ENCODE assay signal across 13 cellular contexts in the genomic region with DNA sequence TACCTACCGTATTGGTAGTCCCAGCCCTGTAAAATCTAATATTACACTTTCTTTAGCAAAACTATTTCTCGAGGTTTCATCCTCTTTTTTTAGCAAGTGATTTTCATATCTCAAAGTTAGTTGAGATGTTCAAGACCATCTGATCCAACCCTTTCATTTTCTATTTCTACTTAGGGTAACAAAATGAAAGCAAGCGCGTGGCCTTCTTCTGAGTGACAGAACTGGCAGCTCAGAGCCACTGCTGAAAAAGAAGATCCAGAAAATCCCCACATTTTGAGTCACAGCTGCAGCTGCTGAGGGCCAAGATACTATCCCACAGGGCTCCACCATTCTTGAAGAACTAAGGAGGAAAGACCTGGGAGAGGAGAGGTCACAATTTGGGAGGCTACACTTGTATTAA. TPM values are rescaled to one million over a fixed set of nuclear protein-coding genes. Genes with fewer than 3 reads are reported as not detected.
A peak's percentile ranks its signal among the peaks of the same experiment; 100 is the strongest.
DNase-seq lines count a peak whose midpoint lies in the region; ATAC-seq and TF ChIP-seq lines count a peak whose summit lies in the region.
"Had no signal": no experiment of that assay in that cellular context is flagged by ENCODE, and none has a peak within 500 bp of the region (broad histone marks: within the 10 kb centered on the region; RNA-seq: fewer than 3 reads in every experiment).

No MANE protein-coding gene starts in this region.

- H3K4me3 ChIP-seq in right lobe of liver (no peak overlapping the region), brain microvascular endothelial cell (ENCODE audit: low read depth, low read length) (no peak overlapping the region), PC-9 (no peak overlapping the region)
- H3K4me3 ChIP-seq: ascending aorta; BLaER1 treated with 17β-estradiol and CSF1 and Interleukin-3, amounts not matched to agents 10 nM and 100 nM; esophagus muscularis mucosa; left lung had no signal

- in situ Hi-C loops in brain microvascular endothelial cell (cut with HindIII; ENCODE audit: low pct_ligation_motif_present, low sequenced_read_pairs): no loop called here

- CTCF ChIA-PET in GM10248 (lab: Yijun Ruan, JAX) (interaction anchor here (1.1 to 2.5 kb wide), 4 partner anchors 12 to 30 kb away, joined by 3 to 7 read pairs (median 5); no protein-coding TSS in a partner anchor), PC-9 (lab: Charles Lee) (no interaction called here)

- TF ChIP-seq CTCF in GM10248 (IDR thresholded peaks at IDR 0.05; ENCODE audit: control extremely low read depth, extremely low read depth, low read depth, missing control alignments) (no peak), right lobe of liver (IDR thresholded peaks at IDR 0.05) (no peak), brain microvascular endothelial cell (IDR thresholded peaks at IDR 0.05; ENCODE audit: low read depth, low read length, missing control alignments) (no peak), PC-9 (conservative IDR thresholded peaks at IDR 0.05) (no peak)

- no peaks in the 10 kb centered on the region for H3K9me2 ChIP-seq in PC-9 (ENCODE audit: insufficient read depth)

- H3K79me2 ChIP-seq in PC-9 (ENCODE audit: low read depth): no peaks in the 10 kb centered on the region

- H4K20me1 ChIP-seq in PC-9 (ENCODE audit: insufficient read depth): no peaks in the 10 kb centered on the region

- no peak for TF ChIP-seq POLR2A in right lobe of liver (IDR thresholded peaks at IDR 0.05)

- BruUV-seq in PC-9 (replicated peaks; lab: Mats Ljungman, UMichigan): no TSS peak

- no peaks in the 10 kb centered on the region for H3K27me3 ChIP-seq in right lobe of liver
- H3K27me3 ChIP-seq in brain microvascular endothelial cell (replicated peaks): no peaks in the 10 kb centered on the region
- H3K27me3 ChIP-seq in PC-9 (ENCODE audit: insufficient read depth, low read depth): peaks cover 4% of the 10 kb centered on the region; the same call in 1 of the 2 replicates
- H3K27me3 ChIP-seq: ascending aorta, left lung had no signal

- ATAC-seq in GM19043 (IDR thresholded peaks at IDR 0.05; ENCODE audit: low read depth, unreplicated experiment) (peak; percentile 69), HG02759 (IDR thresholded peaks at IDR 0.05; ENCODE audit: unreplicated experiment) (peak; percentile 82), HG03558 (IDR thresholded peaks at IDR 0.05; ENCODE audit: extremely low read depth, unreplicated experiment) (peak; percentile 62), right lobe of liver (no peak)
- ATAC-seq: left lung had no signal

- WGBS in right lobe of liver (ENCODE audit: insufficient coverage, low coverage, low lambda C conversion rate, missing lambda C conversion rate): 63% methylated on average over 4 of the region's 4 CpGs

- H3F3A ChIP-seq in PC-9 (ENCODE audit: insufficient read depth, low read depth): no peaks in the 10 kb centered on the region

- H3K36me3 ChIP-seq in right lobe of liver: no peaks in the 10 kb centered on the region
- no peaks in the 10 kb centered on the region for H3K36me3 ChIP-seq in brain microvascular endothelial cell (replicated peaks)
- no peaks in the 10 kb centered on the region for H3K36me3 ChIP-seq in PC-9 (ENCODE audit: low read depth)
- H3K36me3 ChIP-seq: ascending aorta; BLaER1 treated with 17β-estradiol and CSF1 and Interleukin-3, amounts not matched to agents 10 nM and 100 nM; esophagus muscularis mucosa; left lung had no signal

- H3K4me1 ChIP-seq in right lobe of liver: no peaks in the 10 kb centered on the region
- H3K4me1 ChIP-seq in PC-9 (replicated peaks; ENCODE audit: insufficient read depth): no peaks in the 10 kb centered on the region
- H3K4me1 ChIP-seq: ascending aorta, esophagus muscularis mucosa had no signal

- no peak overlapping the region for H3K27ac ChIP-seq in right lobe of liver
- H3K27ac ChIP-seq in brain microvascular endothelial cell: no peak overlapping the region
- H3K27ac ChIP-seq in PC-9: no peak overlapping the region
- H3K27ac ChIP-seq: ascending aorta; BLaER1 treated with 17β-estradiol and CSF1 and Interleukin-3, amounts not matched to agents 10 nM and 100 nM; esophagus muscularis mucosa; left lung had no signal

- no peak overlapping the region for H3K4me2 ChIP-seq in PC-9
- H3K4me2 ChIP-seq: BLaER1 treated with 17β-estradiol and CSF1 and Interleukin-3, amounts not matched to agents 10 nM and 100 nM had no signal

- no peaks in the 10 kb centered on the region for H3K9me3 ChIP-seq in right lobe of liver
- no peaks in the 10 kb centered on the region for H3K9me3 ChIP-seq in PC-9 (ENCODE audit: insufficient read depth, low read depth)
- H3K9me3 ChIP-seq: ascending aorta; BLaER1 treated with 17β-estradiol and CSF1 and Interleukin-3, amounts not matched to agents 10 nM and 100 nM; esophagus muscularis mucosa; left lung had no signal

- DNase-seq in GM10248 (ENCODE audit: extremely low spot score) (peak; percentile 34), right lobe of liver (no peak), SW 1271 (lab: John Stamatoyannopoulos, UW) (no peak), brain microvascular endothelial cell (no peak), PC-9 (no peak)
- DNase-seq: left lung; stimulated activated naive CD4-positive, alpha-beta T cell treated with Interleukin-2 at 50 U/mL for 16 hours had no signal

- POLR2A ChIA-PET in GM10248 (lab: Yijun Ruan, JAX): no interaction called here
- POLR2A ChIA-PET in PC-9 (lab: Charles Lee; ENCODE audit: unreplicated experiment): no interaction called here

- no peak overlapping the region for H2AFZ ChIP-seq in PC-9

- intact Hi-C loops in right lobe of liver (cut with DNase I): no loop called here
- intact Hi-C loops in PC-9 (cut with micrococcal nuclease; ENCODE audit: unreplicated experiment): no loop called here

RNA-seq across cellular contexts. Expression of a gene that starts 24.8 kb away (rescaled TPM):
- total RNA-seq in right lobe of liver (10 to 100 TPM; 12.5 to 32.3 (median 15.3) TPM), PC-9 (2021) (32.4 and 32.6 TPM in 2 replicates)

Comparison
In these comparisons a context has a peak if more than half of its experiments do, and no peak if none do; other contexts are left out.
1. ATAC-seq: peak in GM19043 (single experiment), HG02759 (single experiment) and HG03558 (single experiment); none in right lobe of liver (0 of 4).